In the genomic region with DNA sequence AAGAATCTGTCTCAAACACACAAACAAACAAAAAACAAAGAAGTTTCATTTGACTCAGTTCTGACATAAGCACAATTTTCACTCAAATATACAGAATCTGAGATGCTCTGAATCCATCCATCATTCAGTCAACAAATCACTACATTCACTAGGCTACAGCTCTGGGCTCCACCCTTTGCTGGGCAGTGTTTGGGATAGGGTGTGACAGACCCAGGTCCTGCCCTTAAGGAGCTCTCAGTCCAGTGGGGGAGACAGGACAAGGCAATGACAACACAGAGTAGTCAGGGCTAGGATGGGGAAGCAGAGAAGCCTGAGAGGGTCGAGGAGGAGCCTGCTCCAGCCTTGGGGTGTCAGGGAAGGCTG, we compare ENCODE assay signal across 20 cellular contexts. TPM values are rescaled to one million over a fixed set of nuclear protein-coding genes. Genes with fewer than 3 reads are reported as not detected.
DNase-seq lines count a peak whose midpoint lies in the region; ATAC-seq and TF ChIP-seq lines count a peak whose summit lies in the region.
"Had no signal": no experiment of that assay in that cellular context is flagged by ENCODE, and none has a peak within 500 bp of the region (broad histone marks: within the 10 kb centered on the region; RNA-seq: fewer than 3 reads in every experiment).

No MANE protein-coding gene starts in this region.

- H4K20me1 ChIP-seq in mammary epithelial cell (ENCODE audit: insufficient read depth, low read length): no peaks in the 10 kb centered on the region

- H3K4me1 ChIP-seq in mammary epithelial cell (ENCODE audit: insufficient read depth, low read length): peaks cover 4% of the 10 kb centered on the region
- no peaks in the 10 kb centered on the region for H3K4me1 ChIP-seq in breast epithelium
- H3K4me1 ChIP-seq in adrenal gland (replicated peaks in 1 of 2): peaks cover 0 to 7% of the 10 kb centered on the region in 2 donors
- H3K4me1 ChIP-seq: lower lobe of right lung had no signal

- H3K27me3 ChIP-seq in mammary epithelial cell (ENCODE audit: insufficient read depth, low read length) (peaks cover 16% of the 10 kb centered on the region), breast epithelium (peaks cover 0 to 27% of the 10 kb centered on the region in 2 donors), adrenal gland (peaks cover 13% of the 10 kb centered on the region)

- BruUV-seq in mammary epithelial cell (replicated peaks; lab: Mats Ljungman, UMichigan): no TSS peak

- H3K27me3 Mint-ChIP-seq in brain: peaks cover 58% of the 10 kb centered on the region
- H3K27me3 Mint-ChIP-seq in mesothelial cell of epicardium (ENCODE audit: low read depth): peaks cover 80% of the 10 kb centered on the region

- H3K4me3 Mint-ChIP-seq in brain (peak overlapping the region in 4 of 5 experiments; percentile 34 to 68 (median 47)), mesothelial cell of epicardium (peak overlapping the region; percentile 22)
- H3K4me3 Mint-ChIP-seq: activated naive CD8-positive, alpha-beta T cell treated with anti-CD3 and anti-CD28 coated beads, Interleukin-2, amount 50 U/mL, for 24 hours; CD4-positive, alpha-beta T cell; natural killer cell; stimulated activated naive CD8-positive, alpha-beta T cell treated with anti-CD3 and anti-CD28 coated beads, Interleukin-15, Interleukin-2, amounts not matched to agents 100 ng/mL and 50 ng/mL, for 24 hours had no signal

- no peaks in the 10 kb centered on the region for H3K4me1 Mint-ChIP-seq in brain
- H3K4me1 Mint-ChIP-seq in mesothelial cell of epicardium: no peaks in the 10 kb centered on the region
- H3K4me1 Mint-ChIP-seq: natural killer cell had no signal

- H3K79me2 ChIP-seq in mammary epithelial cell (ENCODE audit: insufficient read depth, low read length): no peaks in the 10 kb centered on the region

- in situ Hi-C loops in mammary epithelial cell (cut with MboI; ENCODE audit: low sequenced_read_pairs in 2 of 2): no loop called here

- CTCF ChIA-PET in mammary epithelial cell (lab: Charles Lee; ENCODE audit: low non-redundant PET): no interaction called here

- no peak for DNase-seq in mammary epithelial cell
- no peak for DNase-seq in breast epithelium (ENCODE audit: low spot score in 2 of 2)
- DNase-seq in mesothelial cell of epicardium (ENCODE audit: low spot score in 2 of 2, unreplicated experiment in 2 of 2): no peak
- no peak for DNase-seq in NCI-H446 (lab: John Stamatoyannopoulos, UW)
- DNase-seq in cortex of kidney (lab: John Stamatoyannopoulos, UW): no peak
- no peak for DNase-seq in adrenal gland
- DNase-seq: activated CD4-positive, alpha-beta T cell treated with anti-CD3 and anti-CD28 coated beads, Interleukin-2, amount 50 U/mL, for 48 hours; activated naive CD8-positive, alpha-beta T cell treated with anti-CD3 and anti-CD28 coated beads, Interleukin-2, amount 50 U/mL, for 24 hours; CD4-positive, alpha-beta T cell; KBM-7; lower lobe of right lung; natural killer cell; NCI-H187; NCI-H446 treated with DMSO at 0.1 percent for 48 hours; RPMI8226 had no signal

- H3K36me3 ChIP-seq in mammary epithelial cell (ENCODE audit: insufficient read depth, low read length): no peaks in the 10 kb centered on the region
- H3K36me3 ChIP-seq in breast epithelium: no peaks in the 10 kb centered on the region
- no peaks in the 10 kb centered on the region for H3K36me3 ChIP-seq in adrenal gland (replicated peaks in 1 of 2)
- H3K36me3 ChIP-seq: cardiac muscle cell, lower lobe of right lung, upper lobe of left lung had no signal

- intact Hi-C loops in mammary epithelial cell (cut with micrococcal nuclease): no loop called here
- intact Hi-C loops in breast epithelium (cut with DNase I; ENCODE audit: low total_unique reads): no loop called here
- intact Hi-C loops in adrenal gland (cut with DNase I): no loop called here

- TF ChIP-seq POLR2A in breast epithelium (IDR thresholded peaks at IDR 0.05) (no peak), adrenal gland (IDR thresholded peaks at IDR 0.05) (no peak)

- no peak for ATAC-seq in HG03342 (IDR thresholded peaks at IDR 0.05; ENCODE audit: unreplicated experiment)
- ATAC-seq: activated naive CD8-positive, alpha-beta T cell treated with anti-CD3 and anti-CD28 coated beads, Interleukin-2, amount 50 U/mL, for 24 hours had no signal

- no CpG with 5 or more reads among the region's 1 CpG for WGBS in mammary epithelial cell (ENCODE audit: low coverage, missing lambda C conversion rate)
- WGBS in adrenal gland, 4 donors: 14 to 25% (median 17%) methylated on average over 1 of the region's 1 CpG

- TF ChIP-seq CTCF in mammary epithelial cell (conservative IDR thresholded peaks at IDR 0.05 in 1 of 2, IDR thresholded peaks at IDR 0.05 in 1 of 2; ENCODE audit: extremely low read depth in 1 of 2, insufficient read depth in 1 of 2, low read depth in 1 of 2, low read length in 2 of 2): no peak
- no peak for TF ChIP-seq CTCF in breast epithelium (IDR thresholded peaks at IDR 0.05)
- no peak for TF ChIP-seq CTCF in brain (conservative IDR thresholded peaks at IDR 0.05)
- no peak for TF ChIP-seq CTCF in mesothelial cell of epicardium (IDR thresholded peaks at IDR 0.05; ENCODE audit: unreplicated experiment)
- TF ChIP-seq CTCF in adrenal gland (IDR thresholded peaks at IDR 0.05): no peak

- H3K4me3 ChIP-seq in mammary epithelial cell (replicated peaks in 1 of 3; ENCODE audit: insufficient read depth in 1 of 3, low read depth in 2 of 3, low read length in 3 of 3) (no peak overlapping the region), breast epithelium (peak overlapping the region in 1 of 3 donors; percentile 58), adrenal gland (no peak overlapping the region)
- H3K4me3 ChIP-seq: lower lobe of right lung had no signal

- H3K9me3 Mint-ChIP-seq in brain: peaks cover 0 to 8% (median 3%) of the 10 kb centered on the region in 5 experiments
- no peaks in the 10 kb centered on the region for H3K9me3 Mint-ChIP-seq in mesothelial cell of epicardium
- H3K9me3 Mint-ChIP-seq: activated naive CD8-positive, alpha-beta T cell treated with anti-CD3 and anti-CD28 coated beads, Interleukin-2, amount 50 U/mL, for 24 hours; CD4-positive, alpha-beta T cell; natural killer cell; stimulated activated naive CD8-positive, alpha-beta T cell treated with anti-CD3 and anti-CD28 coated beads, Interleukin-15, Interleukin-2, amounts not matched to agents 100 ng/mL and 50 ng/mL, for 24 hours had no signal

- H3K27ac ChIP-seq in mammary epithelial cell (ENCODE audit: insufficient read depth, low read depth, low read length) (no peak overlapping the region), breast epithelium (no peak overlapping the region), adrenal gland (no peak overlapping the region)
- H3K27ac ChIP-seq: cardiac muscle cell, lower lobe of right lung, upper lobe of left lung had no signal

- H3K27ac Mint-ChIP-seq in brain (no peak overlapping the region), mesothelial cell of epicardium (no peak overlapping the region)
- H3K27ac Mint-ChIP-seq: activated naive CD8-positive, alpha-beta T cell treated with anti-CD3 and anti-CD28 coated beads, Interleukin-2, amount 50 U/mL, for 24 hours; CD4-positive, alpha-beta T cell; natural killer cell; stimulated activated naive CD8-positive, alpha-beta T cell treated with anti-CD3 and anti-CD28 coated beads, Interleukin-15, Interleukin-2, amounts not matched to agents 100 ng/mL and 50 ng/mL, for 24 hours had no signal

- no peak overlapping the region for H2AFZ ChIP-seq in mammary epithelial cell (ENCODE audit: low read depth, low read length)

- dilution Hi-C loops in mammary epithelial cell (cut with HindIII; ENCODE audit: low sequenced_read_pairs): no loop called here

- H3K36me3 Mint-ChIP-seq in brain (peaks cover 46% of the 10 kb centered on the region), mesothelial cell of epicardium (no peaks in the 10 kb centered on the region)
- H3K36me3 Mint-ChIP-seq: natural killer cell had no signal

- peak overlapping the region; percentile 71 for H3K4me2 ChIP-seq in mammary epithelial cell (ENCODE audit: insufficient read depth, low read depth, low read length)

- H3K9me3 ChIP-seq in mammary epithelial cell (replicated peaks; ENCODE audit: insufficient read depth, low read length): no peaks in the 10 kb centered on the region
- H3K9me3 ChIP-seq in breast epithelium: no peaks in the 10 kb centered on the region
- no peaks in the 10 kb centered on the region for H3K9me3 ChIP-seq in adrenal gland (replicated peaks in 1 of 3)
- H3K9me3 ChIP-seq: lower lobe of right lung, upper lobe of left lung had no signal

- no peak overlapping the region for H3K9ac ChIP-seq in mammary epithelial cell (ENCODE audit: insufficient read depth, low read length)

RNA-seq across cellular contexts. Expression of gene SPTBN4, which starts 45.3 kb away (rescaled TPM):
- total RNA-seq in mammary epithelial cell (under 1 TPM; 0.16 to 0.50 TPM), breast epithelium (1 to 10 TPM; 1.3 to 1.6 (median 1.6) TPM), mesothelial cell of epicardium (1.5 to 3.4 TPM (median 1.7 TPM) in 3 replicates), adrenal gland (1 to 10 TPM in 7 of 8 donors, under 1 TPM in 1; 0.91 to 5.4 (median 3.3) TPM)
- polyA plus RNA-seq in mammary epithelial cell (0.29 TPM), brain (ENCODE audit: insufficient read depth, low read depth, low replicate concordance) (36.8 TPM), adrenal gland (10 to 100 TPM in 1 of 3 donors, 1 to 10 TPM in 2; 2.2 to 46.7 (median 9.9) TPM)
- polyA minus RNA-seq in mammary epithelial cell: not detected

RNA-seq across cellular contexts. Expression of gene BLVRB, which starts 46.5 kb away (rescaled TPM):
- total RNA-seq in mammary epithelial cell (10 to 100 TPM; 57.6 to 92.5 TPM), breast epithelium (100 to 1,000 TPM; 206 to 322 (median 284) TPM), mesothelial cell of epicardium (38.5 to 42.7 TPM (median 42.2 TPM) in 3 replicates), adrenal gland (100 to 1,000 TPM in 5 of 8 donors, 10 to 100 TPM in 3; 85.8 to 303 (median 143) TPM)
- polyA plus RNA-seq in mammary epithelial cell (88.3 TPM), brain (ENCODE audit: insufficient read depth, low read depth, low replicate concordance) (24.4 TPM), adrenal gland (100 to 1,000 TPM in 2 of 3 donors, 10 to 100 TPM in 1; 53.8 to 189 (median 124) TPM)
- 52.5 TPM for polyA minus RNA-seq in mammary epithelial cell
